21 cellular contexts compared by ENCODE assay signal in the genomic region with DNA sequence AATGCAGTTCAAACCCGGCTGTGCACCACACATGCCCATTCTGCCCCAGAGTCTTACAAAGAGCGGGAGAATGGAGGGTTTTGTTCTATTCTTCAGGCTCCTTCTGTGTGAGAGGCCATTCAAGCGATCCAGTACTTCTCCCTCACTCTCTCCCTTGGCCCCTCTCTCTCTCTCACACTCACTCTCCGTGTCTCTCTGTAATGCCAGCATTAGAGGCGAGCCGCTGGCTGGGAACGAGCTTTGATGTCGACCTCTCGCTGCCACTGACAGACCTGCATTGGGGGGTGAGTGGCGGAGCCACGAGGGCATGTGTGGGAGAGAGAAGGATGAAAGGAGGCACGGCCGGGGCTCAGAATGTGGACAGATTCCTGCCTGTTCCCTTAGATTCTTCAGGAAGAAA.
DNase-seq lines count a peak whose midpoint lies in the region; ATAC-seq and TF ChIP-seq lines count a peak whose summit lies in the region.
"Had no signal": no experiment of that assay in that cellular context is flagged by ENCODE, and none has a peak within 500 bp of the region (broad histone marks: within the 10 kb centered on the region; RNA-seq: fewer than 3 reads in every experiment).

No MANE protein-coding gene starts in this region.

- ATAC-seq in gastrocnemius medialis, result peak in 1 of 2 donors; percentile 36
- no peak for ATAC-seq in stimulated activated memory B cell treated with anti-CD40 and anti-IgM and Interleukin-4, amounts not matched to agents 10 μg/mL and 1 μg/mL and 100 μg/mL, for 72 hours
- no peak for ATAC-seq in GM19351 (IDR thresholded peaks at IDR 0.05; ENCODE audit: unreplicated experiment)
- ATAC-seq: activated T-helper 17 cell treated with anti-CD3 and anti-CD28 coated beads, Interleukin-2, amount 50 U/mL, for 72 hours; K562; natural killer cell treated with Interleukin-12 subunit alpha and Interleukin-12 subunit beta and Interleukin-15 and Interleukin-18, amount 100 ng/mL, for 72 hours had no signal

- H3K9me3 Mint-ChIP-seq in stimulated activated memory B cell treated with anti-CD40 and anti-IgM and Interleukin-4, amounts not matched to agents 10 μg/mL and 1 μg/mL and 100 μg/mL, for 72 hours, result no peaks in the 10 kb centered on the region
- H3K9me3 Mint-ChIP-seq: activated T-helper 17 cell treated with anti-CD3 and anti-CD28 coated beads, Interleukin-2, amount 50 U/mL, for 72 hours; natural killer cell treated with Interleukin-12 subunit alpha and Interleukin-12 subunit beta and Interleukin-15 and Interleukin-18, amount 100 ng/mL, for 72 hours had no signal

- no peaks in the 10 kb centered on the region for H4K20me1 ChIP-seq in PC-9 (ENCODE audit: insufficient read depth)

- H3K4me1 ChIP-seq in PC-9 (replicated peaks; ENCODE audit: insufficient read depth), result no peaks in the 10 kb centered on the region
- H3K4me1 ChIP-seq in ectodermal cell (ENCODE audit: control insufficient read depth, insufficient read depth, low read length), result peaks cover 8% of the 10 kb centered on the region
- H3K4me1 ChIP-seq in gastrocnemius medialis, result no peaks in the 10 kb centered on the region
- no peaks in the 10 kb centered on the region for H3K4me1 ChIP-seq in breast epithelium
- H3K4me1 ChIP-seq: sigmoid colon, uterus had no signal

- H3K9me2 ChIP-seq in PC-9 (ENCODE audit: insufficient read depth), result no peaks in the 10 kb centered on the region

- no peak for DNase-seq in PC-9
- DNase-seq in medulla oblongata (ENCODE audit: extremely low spot score), result peak; percentile 72
- DNase-seq in gastrocnemius medialis, result no peak
- DNase-seq in NAMALWA (ENCODE audit: low spot score), result no peak
- DNase-seq in breast epithelium (ENCODE audit: low spot score in 2 of 2), result no peak
- DNase-seq: activated CD4-positive, CD25-positive, alpha-beta regulatory T cell treated with anti-CD3 and anti-CD28 coated beads, Interleukin-2, amount 50 U/mL, for 72 hours; Calu3; dermis blood vessel endothelial cell; mammary epithelial cell; NCI-H2029 treated with DMSO at 0.1 percent for 48 hours; NCI-H524 treated with DMSO at 0.1 percent for 48 hours; sigmoid colon; stimulated activated CD4-positive, alpha-beta T cell treated with anti-CD3 and anti-CD28 coated beads, Interleukin-2, amount 100 ng/mL, for 24 hours; stomach; uterus had no signal

- 39 to 50% methylated on average over 13 of the region's 13 CpGs for WGBS in ectodermal cell, 2 experiments

- no peaks in the 10 kb centered on the region for H3K79me2 ChIP-seq in PC-9 (ENCODE audit: low read depth)

- no TSS peak for BruUV-seq in PC-9 (replicated peaks; lab: Mats Ljungman, UMichigan)

- H3K36me3 Mint-ChIP-seq in stimulated activated memory B cell treated with anti-CD40 and anti-IgM and Interleukin-4, amounts not matched to agents 10 μg/mL and 1 μg/mL and 100 μg/mL, for 72 hours, result no peaks in the 10 kb centered on the region
- H3K36me3 Mint-ChIP-seq: natural killer cell treated with Interleukin-12 subunit alpha and Interleukin-12 subunit beta and Interleukin-15 and Interleukin-18, amount 100 ng/mL, for 72 hours had no signal

- H3F3A ChIP-seq in PC-9 (ENCODE audit: insufficient read depth, low read depth), result no peaks in the 10 kb centered on the region

- H3K27me3 Mint-ChIP-seq in stimulated activated memory B cell treated with anti-CD40 and anti-IgM and Interleukin-4, amounts not matched to agents 10 μg/mL and 1 μg/mL and 100 μg/mL, for 72 hours, result no peaks in the 10 kb centered on the region
- H3K27me3 Mint-ChIP-seq: activated T-helper 17 cell treated with anti-CD3 and anti-CD28 coated beads, Interleukin-2, amount 50 U/mL, for 72 hours had no signal

- no peaks in the 10 kb centered on the region for H3K36me3 ChIP-seq in PC-9 (ENCODE audit: low read depth)
- no peaks in the 10 kb centered on the region for H3K36me3 ChIP-seq in ectodermal cell (ENCODE audit: control insufficient read depth, insufficient read depth, low read length)
- H3K36me3 ChIP-seq in gastrocnemius medialis, result no peaks in the 10 kb centered on the region
- H3K36me3 ChIP-seq in breast epithelium, result no peaks in the 10 kb centered on the region
- H3K36me3 ChIP-seq: sigmoid colon, stomach, uterus had no signal

- H3K4me2 ChIP-seq in PC-9, result 0 out of 2 replicates have a peak overlapping the region, but pooled peaks have one; percentile 10

- POLR2A ChIA-PET in PC-9 (lab: Charles Lee; ENCODE audit: unreplicated experiment), result no interaction called here

- no peak overlapping the region for H3K27ac Mint-ChIP-seq in stimulated activated memory B cell treated with anti-CD40 and anti-IgM and Interleukin-4, amounts not matched to agents 10 μg/mL and 1 μg/mL and 100 μg/mL, for 72 hours
- H3K27ac Mint-ChIP-seq: activated T-helper 17 cell treated with anti-CD3 and anti-CD28 coated beads, Interleukin-2, amount 50 U/mL, for 72 hours; natural killer cell treated with Interleukin-12 subunit alpha and Interleukin-12 subunit beta and Interleukin-15 and Interleukin-18, amount 100 ng/mL, for 72 hours had no signal

- H3K27me3 ChIP-seq in PC-9 (ENCODE audit: insufficient read depth, low read depth) (peaks cover 63% of the 10 kb centered on the region), ectodermal cell (ENCODE audit: control insufficient read depth, insufficient read depth, low read length, poor library complexity, severe bottlenecking) (no peaks in the 10 kb centered on the region), gastrocnemius medialis (no peaks in the 10 kb centered on the region), breast epithelium (no peaks in the 10 kb centered on the region)
- H3K27me3 ChIP-seq: sigmoid colon, stomach, uterus had no signal

- H2AFZ ChIP-seq in PC-9, result no peak overlapping the region

- in situ Hi-C loops in gastrocnemius medialis (cut with MboI; ENCODE audit: low sequenced_read_pairs in 4 of 4), result no loop called here

- intact Hi-C loops in PC-9 (cut with micrococcal nuclease; ENCODE audit: unreplicated experiment), result loop anchor here (5.0 kb wide), 1 partner anchor 346 kb away; no protein-coding TSS in a partner anchor
- intact Hi-C loops in gastrocnemius medialis (cut with DNase I; ENCODE audit: low total_unique reads), result no loop called here
- intact Hi-C loops in breast epithelium (cut with DNase I; ENCODE audit: low total_unique reads), result no loop called here

- CTCF ChIA-PET in PC-9 (lab: Charles Lee), result no interaction called here

- H3K9me3 ChIP-seq in PC-9 (ENCODE audit: insufficient read depth, low read depth) (no peaks in the 10 kb centered on the region), ectodermal cell (ENCODE audit: control insufficient read depth, low read length) (no peaks in the 10 kb centered on the region), gastrocnemius medialis (no peaks in the 10 kb centered on the region), breast epithelium (no peaks in the 10 kb centered on the region)
- H3K9me3 ChIP-seq: sigmoid colon, stomach, uterus had no signal

- TF ChIP-seq CTCF in PC-9 (conservative IDR thresholded peaks at IDR 0.05) (no peak), gastrocnemius medialis (IDR thresholded peaks at IDR 0.05 in 4 of 5, conservative IDR thresholded peaks at IDR 0.05 in 1 of 5) (no peak), breast epithelium (IDR thresholded peaks at IDR 0.05) (no peak)

- H3K4me1 Mint-ChIP-seq in stimulated activated memory B cell treated with anti-CD40 and anti-IgM and Interleukin-4, amounts not matched to agents 10 μg/mL and 1 μg/mL and 100 μg/mL, for 72 hours, result no peaks in the 10 kb centered on the region
- H3K4me1 Mint-ChIP-seq: activated T-helper 17 cell treated with anti-CD3 and anti-CD28 coated beads, Interleukin-2, amount 50 U/mL, for 72 hours had no signal

- no peak overlapping the region for H3K27ac ChIP-seq in PC-9
- H3K27ac ChIP-seq in ectodermal cell (ENCODE audit: insufficient read depth, low read depth, low read length, poor library complexity, severe bottlenecking), result peak overlapping the region; percentile 56
- H3K27ac ChIP-seq in gastrocnemius medialis, result peak overlapping the region in 1 of 4 donors; percentile 19
- no peak overlapping the region for H3K27ac ChIP-seq in breast epithelium
- H3K27ac ChIP-seq: sigmoid colon, stomach, uterus had no signal

- no peak overlapping the region for H3K4me3 Mint-ChIP-seq in stimulated activated memory B cell treated with anti-CD40 and anti-IgM and Interleukin-4, amounts not matched to agents 10 μg/mL and 1 μg/mL and 100 μg/mL, for 72 hours
- H3K4me3 Mint-ChIP-seq: activated T-helper 17 cell treated with anti-CD3 and anti-CD28 coated beads, Interleukin-2, amount 50 U/mL, for 72 hours; natural killer cell treated with Interleukin-12 subunit alpha and Interleukin-12 subunit beta and Interleukin-15 and Interleukin-18, amount 100 ng/mL, for 72 hours had no signal

- H3K4me3 ChIP-seq in PC-9 (no peak overlapping the region), ectodermal cell (ENCODE audit: insufficient read depth, low read depth, low read length) (no peak overlapping the region), gastrocnemius medialis (peak overlapping the region; percentile 11 to 41 (median 22)), breast epithelium (no peak overlapping the region)
- H3K4me3 ChIP-seq: K562, uterus had no signal

- no peak for TF ChIP-seq POLR2A in gastrocnemius medialis (IDR thresholded peaks at IDR 0.05)
- TF ChIP-seq POLR2A in breast epithelium (IDR thresholded peaks at IDR 0.05), result no peak

Comparison
In these comparisons a context has a peak if more than half of its experiments do, and no peak if none do; other contexts are left out.
1. H3K4me3 ChIP-seq: peak in gastrocnemius medialis (4 of 4); none in PC-9 (single experiment), ectodermal cell (single experiment) and breast epithelium (0 of 3).